Comparison of ENCODE assay signal across 1 cellular context in the genomic region with DNA sequence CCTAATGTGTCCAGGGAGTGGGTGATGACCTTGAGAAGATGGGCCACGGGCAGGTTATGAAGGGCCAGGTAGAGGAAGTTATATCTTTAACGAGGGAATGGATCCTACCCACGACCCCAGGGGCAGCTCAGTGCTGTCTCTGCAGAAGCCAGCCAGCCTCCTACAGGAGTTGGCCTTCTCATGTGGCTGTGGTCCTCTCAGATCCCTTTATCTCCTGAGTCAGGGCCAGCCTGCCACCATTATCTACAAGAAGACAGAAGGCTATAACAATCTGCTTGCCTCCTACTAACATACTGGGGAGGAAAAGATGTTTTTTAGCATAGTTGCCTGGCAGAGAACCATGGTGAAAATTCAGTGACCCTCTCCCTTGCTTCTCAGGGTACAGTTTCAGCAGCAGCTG.
TF ChIP-seq lines count a peak whose summit lies in the region.

No MANE protein-coding gene starts in this region.

TF ChIP-seq in K562, 482 proteins besides CTCF, POLR2A, EP300 and RAD21 (continued from another document and continues in another):
- TF ChIP-seq, protein P1, sequence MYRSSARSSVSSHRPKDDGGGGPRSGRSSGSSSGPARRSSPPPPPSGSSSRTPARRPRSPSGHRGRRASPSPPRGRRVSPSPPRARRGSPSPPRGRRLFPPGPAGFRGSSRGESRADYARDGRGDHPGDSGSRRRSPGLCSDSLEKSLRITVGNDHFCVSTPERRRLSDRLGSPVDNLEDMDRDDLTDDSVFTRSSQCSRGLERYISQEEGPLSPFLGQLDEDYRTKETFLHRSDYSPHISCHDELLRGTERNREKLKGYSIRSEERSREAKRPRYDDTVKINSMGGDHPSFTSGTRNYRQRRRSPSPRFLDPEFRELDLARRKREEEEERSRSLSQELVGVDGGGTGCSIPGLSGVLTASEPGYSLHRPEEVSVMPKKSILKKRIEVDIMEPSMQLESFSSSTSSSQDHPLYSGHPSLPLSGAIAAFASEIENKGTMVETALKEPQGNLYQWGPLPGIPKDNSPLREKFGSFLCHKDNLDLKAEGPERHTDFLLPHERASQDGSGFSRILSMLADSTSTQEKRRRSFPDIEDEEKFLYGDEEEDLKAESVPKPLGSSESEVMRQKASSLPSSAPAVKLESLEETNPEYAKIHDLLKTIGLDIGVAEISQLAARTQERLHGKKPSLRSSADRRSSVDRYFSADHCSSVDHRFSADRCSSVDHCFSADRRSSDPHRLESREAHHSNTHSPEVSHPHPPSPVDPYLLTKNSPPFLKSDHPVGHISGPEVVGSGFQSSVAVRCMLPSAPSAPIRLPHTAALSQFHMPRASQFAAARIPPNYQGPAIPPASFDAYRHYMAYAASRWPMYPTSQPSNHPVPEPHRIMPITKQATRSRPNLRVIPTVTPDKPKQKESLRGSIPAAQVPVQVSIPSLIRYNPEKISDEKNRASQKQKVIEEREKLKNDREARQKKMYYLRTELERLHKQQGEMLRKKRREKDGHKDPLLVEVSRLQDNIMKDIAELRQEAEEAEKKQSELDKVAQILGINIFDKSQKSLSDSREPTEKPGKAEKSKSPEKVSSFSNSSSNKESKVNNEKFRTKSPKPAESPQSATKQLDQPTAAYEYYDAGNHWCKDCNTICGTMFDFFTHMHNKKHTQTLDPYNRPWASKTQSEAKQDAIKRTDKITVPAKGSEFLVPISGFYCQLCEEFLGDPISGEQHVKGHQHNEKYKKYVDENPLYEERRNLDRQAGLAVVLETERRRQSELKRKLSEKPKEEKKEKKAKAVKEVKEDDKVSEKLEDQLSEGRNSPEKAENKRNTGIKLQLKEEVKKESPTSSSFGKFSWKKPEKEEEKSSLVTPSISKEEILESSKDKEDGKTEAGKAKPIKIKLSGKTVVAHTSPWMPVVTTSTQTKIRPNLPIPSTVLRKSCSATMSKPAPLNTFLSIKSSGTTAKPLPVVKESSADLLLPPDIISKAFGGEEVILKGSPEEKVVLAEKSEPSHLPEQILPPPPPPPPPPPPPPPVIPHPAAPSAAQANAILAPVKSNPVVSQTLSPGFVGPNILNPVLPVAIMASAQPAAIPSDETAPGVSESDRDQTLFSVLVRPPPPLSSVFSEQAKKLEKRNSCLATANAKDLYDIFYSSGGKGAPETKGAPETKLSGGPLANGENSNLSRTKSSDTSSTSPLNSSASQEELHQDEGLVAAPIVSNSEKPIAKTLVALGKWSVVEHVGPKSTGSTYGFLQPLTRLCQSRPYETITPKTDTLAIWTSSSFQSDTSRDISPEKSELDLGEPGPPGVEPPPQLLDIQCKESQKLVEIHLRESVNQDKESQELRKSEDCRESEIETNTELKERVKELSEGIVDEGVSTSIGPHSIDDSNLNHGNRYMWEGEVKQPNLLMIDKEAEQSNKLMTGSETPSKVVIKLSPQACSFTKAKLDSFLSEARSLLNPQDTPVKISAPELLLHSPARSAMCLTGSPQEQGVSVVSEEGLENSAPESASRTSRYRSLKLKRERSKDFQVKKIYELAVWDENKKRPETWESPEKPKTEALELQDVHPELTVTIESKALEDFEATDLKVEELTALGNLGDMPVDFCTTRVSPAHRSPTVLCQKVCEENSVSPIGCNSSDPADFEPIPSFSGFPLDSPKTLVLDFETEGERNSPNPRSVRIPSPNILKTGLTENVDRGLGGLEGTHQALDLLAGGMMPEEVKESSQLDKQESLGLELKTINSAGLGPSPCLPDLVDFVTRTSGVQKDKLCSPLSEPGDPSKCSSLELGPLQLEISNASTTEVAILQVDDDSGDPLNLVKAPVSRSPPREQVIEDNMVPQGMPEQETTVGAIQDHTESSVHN (IDR thresholded peaks at IDR 0.05; ENCODE audit: borderline replicate concordance in 1 of 2, low read depth in 1 of 2) = no peak
- TF ChIP-seq ZNF124 (CRISPR knock-in tag; IDR thresholded peaks at IDR 0.05) = no peak
- no peak for TF ChIP-seq HMGN3 (IDR thresholded peaks at IDR 0.05; ENCODE audit: borderline replicate concordance, extremely low read depth, insufficient read length, low read depth, low read length)
- TF ChIP-seq GATAD2A (IDR thresholded peaks at IDR 0.05) = no peak
- no peak for TF ChIP-seq PHB (CRISPR knock-in tag; IDR thresholded peaks at IDR 0.05)
- TF ChIP-seq, protein P2, sequence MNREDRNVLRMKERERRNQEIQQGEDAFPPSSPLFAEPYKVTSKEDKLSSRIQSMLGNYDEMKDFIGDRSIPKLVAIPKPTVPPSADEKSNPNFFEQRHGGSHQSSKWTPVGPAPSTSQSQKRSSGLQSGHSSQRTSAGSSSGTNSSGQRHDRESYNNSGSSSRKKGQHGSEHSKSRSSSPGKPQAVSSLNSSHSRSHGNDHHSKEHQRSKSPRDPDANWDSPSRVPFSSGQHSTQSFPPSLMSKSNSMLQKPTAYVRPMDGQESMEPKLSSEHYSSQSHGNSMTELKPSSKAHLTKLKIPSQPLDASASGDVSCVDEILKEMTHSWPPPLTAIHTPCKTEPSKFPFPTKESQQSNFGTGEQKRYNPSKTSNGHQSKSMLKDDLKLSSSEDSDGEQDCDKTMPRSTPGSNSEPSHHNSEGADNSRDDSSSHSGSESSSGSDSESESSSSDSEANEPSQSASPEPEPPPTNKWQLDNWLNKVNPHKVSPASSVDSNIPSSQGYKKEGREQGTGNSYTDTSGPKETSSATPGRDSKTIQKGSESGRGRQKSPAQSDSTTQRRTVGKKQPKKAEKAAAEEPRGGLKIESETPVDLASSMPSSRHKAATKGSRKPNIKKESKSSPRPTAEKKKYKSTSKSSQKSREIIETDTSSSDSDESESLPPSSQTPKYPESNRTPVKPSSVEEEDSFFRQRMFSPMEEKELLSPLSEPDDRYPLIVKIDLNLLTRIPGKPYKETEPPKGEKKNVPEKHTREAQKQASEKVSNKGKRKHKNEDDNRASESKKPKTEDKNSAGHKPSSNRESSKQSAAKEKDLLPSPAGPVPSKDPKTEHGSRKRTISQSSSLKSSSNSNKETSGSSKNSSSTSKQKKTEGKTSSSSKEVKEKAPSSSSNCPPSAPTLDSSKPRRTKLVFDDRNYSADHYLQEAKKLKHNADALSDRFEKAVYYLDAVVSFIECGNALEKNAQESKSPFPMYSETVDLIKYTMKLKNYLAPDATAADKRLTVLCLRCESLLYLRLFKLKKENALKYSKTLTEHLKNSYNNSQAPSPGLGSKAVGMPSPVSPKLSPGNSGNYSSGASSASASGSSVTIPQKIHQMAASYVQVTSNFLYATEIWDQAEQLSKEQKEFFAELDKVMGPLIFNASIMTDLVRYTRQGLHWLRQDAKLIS (CRISPR knock-in tag; IDR thresholded peaks at IDR 0.05) = no peak
- TF ChIP-seq, protein P3, sequence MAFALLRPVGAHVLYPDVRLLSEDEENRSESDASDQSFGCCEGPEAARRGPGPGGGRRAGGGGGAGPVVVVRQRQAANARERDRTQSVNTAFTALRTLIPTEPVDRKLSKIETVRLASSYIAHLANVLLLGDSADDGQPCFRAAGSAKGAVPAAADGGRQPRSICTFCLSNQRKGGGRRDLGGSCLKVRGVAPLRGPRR (CRISPR knock-in tag; IDR thresholded peaks at IDR 0.05) = no peak
- TF ChIP-seq HEY1 (CRISPR knock-in tag; IDR thresholded peaks at IDR 0.05; ENCODE audit: borderline replicate concordance) = no peak
- no peak for TF ChIP-seq RFX1 (IDR thresholded peaks at IDR 0.05)
- TF ChIP-seq, protein P4, sequence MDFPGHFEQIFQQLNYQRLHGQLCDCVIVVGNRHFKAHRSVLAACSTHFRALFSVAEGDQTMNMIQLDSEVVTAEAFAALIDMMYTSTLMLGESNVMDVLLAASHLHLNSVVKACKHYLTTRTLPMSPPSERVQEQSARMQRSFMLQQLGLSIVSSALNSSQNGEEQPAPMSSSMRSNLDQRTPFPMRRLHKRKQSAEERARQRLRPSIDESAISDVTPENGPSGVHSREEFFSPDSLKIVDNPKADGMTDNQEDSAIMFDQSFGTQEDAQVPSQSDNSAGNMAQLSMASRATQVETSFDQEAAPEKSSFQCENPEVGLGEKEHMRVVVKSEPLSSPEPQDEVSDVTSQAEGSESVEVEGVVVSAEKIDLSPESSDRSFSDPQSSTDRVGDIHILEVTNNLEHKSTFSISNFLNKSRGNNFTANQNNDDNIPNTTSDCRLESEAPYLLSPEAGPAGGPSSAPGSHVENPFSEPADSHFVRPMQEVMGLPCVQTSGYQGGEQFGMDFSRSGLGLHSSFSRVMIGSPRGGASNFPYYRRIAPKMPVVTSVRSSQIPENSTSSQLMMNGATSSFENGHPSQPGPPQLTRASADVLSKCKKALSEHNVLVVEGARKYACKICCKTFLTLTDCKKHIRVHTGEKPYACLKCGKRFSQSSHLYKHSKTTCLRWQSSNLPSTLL (IDR thresholded peaks at IDR 0.05) = no peak
- TF ChIP-seq SOX6 (IDR thresholded peaks at IDR 0.05) = peak; percentile 70; the same call in 1 of the 2 replicates
- peak; percentile 74; the same call in 1 of the 2 replicates for TF ChIP-seq SMARCE1 (IDR thresholded peaks at IDR 0.05)
- peak; percentile 53 to 59 for TF ChIP-seq KDM1A (IDR thresholded peaks at IDR 0.05)
- 0 out of 2 replicates have a peak, but pooled peaks have one; percentile 11 for TF ChIP-seq MECOM (CRISPR knock-in tag; IDR thresholded peaks at IDR 0.05)
- TF ChIP-seq CXXC5 (CRISPR knock-in tag; IDR thresholded peaks at IDR 0.05) = peak; percentile 26; the same call in 1 of the 2 replicates
- TF ChIP-seq PRMT5 (CRISPR knock-in tag; IDR thresholded peaks at IDR 0.05) = no peak
- TF ChIP-seq, protein P5, sequence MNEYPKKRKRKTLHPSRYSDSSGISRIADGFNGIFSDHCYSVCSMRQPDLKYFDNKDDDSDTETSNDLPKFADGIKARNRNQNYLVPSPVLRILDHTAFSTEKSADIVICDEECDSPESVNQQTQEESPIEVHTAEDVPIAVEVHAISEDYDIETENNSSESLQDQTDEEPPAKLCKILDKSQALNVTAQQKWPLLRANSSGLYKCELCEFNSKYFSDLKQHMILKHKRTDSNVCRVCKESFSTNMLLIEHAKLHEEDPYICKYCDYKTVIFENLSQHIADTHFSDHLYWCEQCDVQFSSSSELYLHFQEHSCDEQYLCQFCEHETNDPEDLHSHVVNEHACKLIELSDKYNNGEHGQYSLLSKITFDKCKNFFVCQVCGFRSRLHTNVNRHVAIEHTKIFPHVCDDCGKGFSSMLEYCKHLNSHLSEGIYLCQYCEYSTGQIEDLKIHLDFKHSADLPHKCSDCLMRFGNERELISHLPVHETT (CRISPR knock-in tag; conservative IDR thresholded peaks at IDR 0.05 in 1 of 2, IDR thresholded peaks at IDR 0.05 in 1 of 2) = peak in 1 of 2 experiments; percentile 61; a peak in 1 of 4 replicates
- TF ChIP-seq GABPB2 (CRISPR knock-in tag; conservative IDR thresholded peaks at IDR 0.05) = no peak
- peak; percentile 93 for TF ChIP-seq TAL1 (IDR thresholded peaks at IDR 0.05)
- TF ChIP-seq SLC30A9 (CRISPR knock-in tag; IDR thresholded peaks at IDR 0.05) = no peak
- TF ChIP-seq GABPA (tag; conservative IDR thresholded peaks at IDR 0.05; ENCODE audit: low read depth) = no peak
- TF ChIP-seq NCOA6 (IDR thresholded peaks at IDR 0.05) = no peak
- TF ChIP-seq ZFP36 (IDR thresholded peaks at IDR 0.05; ENCODE audit: low read depth, low read length, partially characterized antibody) = no peak
- TF ChIP-seq CEBPG (CRISPR knock-in tag; IDR thresholded peaks at IDR 0.05) = no peak
- TF ChIP-seq CEBPG (tag; conservative IDR thresholded peaks at IDR 0.05 in 1 of 2, IDR thresholded peaks at IDR 0.05 in 1 of 2) = no peak
- TF ChIP-seq BDP1 (IDR thresholded peaks at IDR 0.05; ENCODE audit: insufficient read depth, insufficient read length) = no peak
- 0 out of 2 replicates have a peak, but pooled peaks have one; percentile 30 for TF ChIP-seq CREB1 (IDR thresholded peaks at IDR 0.05)
- TF ChIP-seq CREB1 (CRISPR knock-in tag; IDR thresholded peaks at IDR 0.05) = no peak
- peak; percentile 94 for TF ChIP-seq ARID1B (IDR thresholded peaks at IDR 0.05)
- TF ChIP-seq EP400 (IDR thresholded peaks at IDR 0.05) = no peak
- no peak for TF ChIP-seq HSF4 (CRISPR knock-in tag; IDR thresholded peaks at IDR 0.05; ENCODE audit: borderline replicate concordance)
- TF ChIP-seq ZNF586 (CRISPR knock-in tag; conservative IDR thresholded peaks at IDR 0.05) = no peak
- no peak for TF ChIP-seq RUNX1 (IDR thresholded peaks at IDR 0.05; ENCODE audit: low read depth)
- no peak for TF ChIP-seq E2F3 (CRISPR knock-in tag; IDR thresholded peaks at IDR 0.05)
- TF ChIP-seq, protein P6, sequence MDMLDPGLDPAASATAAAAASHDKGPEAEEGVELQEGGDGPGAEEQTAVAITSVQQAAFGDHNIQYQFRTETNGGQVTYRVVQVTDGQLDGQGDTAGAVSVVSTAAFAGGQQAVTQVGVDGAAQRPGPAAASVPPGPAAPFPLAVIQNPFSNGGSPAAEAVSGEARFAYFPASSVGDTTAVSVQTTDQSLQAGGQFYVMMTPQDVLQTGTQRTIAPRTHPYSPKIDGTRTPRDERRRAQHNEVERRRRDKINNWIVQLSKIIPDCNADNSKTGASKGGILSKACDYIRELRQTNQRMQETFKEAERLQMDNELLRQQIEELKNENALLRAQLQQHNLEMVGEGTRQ (CRISPR knock-in tag; IDR thresholded peaks at IDR 0.05) = no peak
- no peak for TF ChIP-seq PHTF2 (CRISPR knock-in tag; IDR thresholded peaks at IDR 0.05)
- TF ChIP-seq FOXA1 (IDR thresholded peaks at IDR 0.05; ENCODE audit: borderline replicate concordance) = no peak
- TF ChIP-seq FOXJ3 (CRISPR knock-in tag; IDR thresholded peaks at IDR 0.05) = no peak
- TF ChIP-seq, protein P7, sequence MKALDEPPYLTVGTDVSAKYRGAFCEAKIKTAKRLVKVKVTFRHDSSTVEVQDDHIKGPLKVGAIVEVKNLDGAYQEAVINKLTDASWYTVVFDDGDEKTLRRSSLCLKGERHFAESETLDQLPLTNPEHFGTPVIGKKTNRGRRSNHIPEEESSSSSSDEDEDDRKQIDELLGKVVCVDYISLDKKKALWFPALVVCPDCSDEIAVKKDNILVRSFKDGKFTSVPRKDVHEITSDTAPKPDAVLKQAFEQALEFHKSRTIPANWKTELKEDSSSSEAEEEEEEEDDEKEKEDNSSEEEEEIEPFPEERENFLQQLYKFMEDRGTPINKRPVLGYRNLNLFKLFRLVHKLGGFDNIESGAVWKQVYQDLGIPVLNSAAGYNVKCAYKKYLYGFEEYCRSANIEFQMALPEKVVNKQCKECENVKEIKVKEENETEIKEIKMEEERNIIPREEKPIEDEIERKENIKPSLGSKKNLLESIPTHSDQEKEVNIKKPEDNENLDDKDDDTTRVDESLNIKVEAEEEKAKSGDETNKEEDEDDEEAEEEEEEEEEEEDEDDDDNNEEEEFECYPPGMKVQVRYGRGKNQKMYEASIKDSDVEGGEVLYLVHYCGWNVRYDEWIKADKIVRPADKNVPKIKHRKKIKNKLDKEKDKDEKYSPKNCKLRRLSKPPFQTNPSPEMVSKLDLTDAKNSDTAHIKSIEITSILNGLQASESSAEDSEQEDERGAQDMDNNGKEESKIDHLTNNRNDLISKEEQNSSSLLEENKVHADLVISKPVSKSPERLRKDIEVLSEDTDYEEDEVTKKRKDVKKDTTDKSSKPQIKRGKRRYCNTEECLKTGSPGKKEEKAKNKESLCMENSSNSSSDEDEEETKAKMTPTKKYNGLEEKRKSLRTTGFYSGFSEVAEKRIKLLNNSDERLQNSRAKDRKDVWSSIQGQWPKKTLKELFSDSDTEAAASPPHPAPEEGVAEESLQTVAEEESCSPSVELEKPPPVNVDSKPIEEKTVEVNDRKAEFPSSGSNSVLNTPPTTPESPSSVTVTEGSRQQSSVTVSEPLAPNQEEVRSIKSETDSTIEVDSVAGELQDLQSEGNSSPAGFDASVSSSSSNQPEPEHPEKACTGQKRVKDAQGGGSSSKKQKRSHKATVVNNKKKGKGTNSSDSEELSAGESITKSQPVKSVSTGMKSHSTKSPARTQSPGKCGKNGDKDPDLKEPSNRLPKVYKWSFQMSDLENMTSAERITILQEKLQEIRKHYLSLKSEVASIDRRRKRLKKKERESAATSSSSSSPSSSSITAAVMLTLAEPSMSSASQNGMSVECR (CRISPR knock-in tag; IDR thresholded peaks at IDR 0.05) = no peak
- no peak for TF ChIP-seq NR2C2 (CRISPR knock-in tag; IDR thresholded peaks at IDR 0.05)
- no peak for TF ChIP-seq NR2C2 (tag; IDR thresholded peaks at IDR 0.05)
- TF ChIP-seq ZFP1 (CRISPR knock-in tag; IDR thresholded peaks at IDR 0.05) = no peak
- no peak for TF ChIP-seq PCBP1 (IDR thresholded peaks at IDR 0.05; ENCODE audit: low read depth, low read length, poor library complexity, severe bottlenecking)
- TF ChIP-seq ZNF699 (CRISPR knock-in tag; IDR thresholded peaks at IDR 0.05; ENCODE audit: insufficient replicate concordance) = no peak
- no peak for TF ChIP-seq ZEB2 (IDR thresholded peaks at IDR 0.05)
